ENCODE assay signal across 1 cellular context in the genomic region with DNA sequence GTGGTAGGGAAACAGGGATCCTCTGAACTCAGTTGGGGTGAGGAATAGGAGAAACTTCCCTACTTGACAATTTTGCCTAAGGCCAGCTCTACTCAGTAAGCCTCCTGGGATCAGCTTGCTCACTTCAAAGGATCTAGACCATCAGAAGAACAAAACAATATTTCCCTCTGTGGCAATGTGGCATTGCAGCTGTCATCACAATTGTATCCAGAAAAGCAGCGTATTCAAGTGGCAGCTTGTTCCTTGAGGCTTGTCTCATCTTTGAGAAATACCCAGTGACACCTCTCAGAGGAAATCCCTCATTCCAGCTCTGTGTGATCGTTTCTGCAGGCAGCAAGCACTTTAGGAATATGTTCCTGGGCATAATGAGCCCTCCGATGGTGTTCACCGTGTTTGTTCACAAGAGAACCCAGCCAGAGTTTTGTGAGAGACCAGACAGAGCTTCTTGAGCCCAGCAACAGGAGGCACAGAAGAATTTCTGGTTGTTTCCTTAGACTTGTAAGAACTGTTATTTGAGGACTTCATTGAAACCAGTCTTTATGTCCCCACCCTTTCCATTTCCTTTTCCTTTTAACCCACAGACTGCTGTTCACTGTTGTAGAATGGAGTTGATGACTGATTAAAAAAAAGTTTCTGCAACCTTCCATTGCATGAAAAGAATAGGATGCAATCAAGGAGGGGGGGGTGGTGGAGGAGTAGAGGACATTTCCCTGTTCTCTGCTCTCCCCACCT.
TF ChIP-seq lines count a peak whose summit lies in the region.

No MANE protein-coding gene starts in this region.

TF ChIP-seq in H1, 55 proteins besides CTCF, POLR2A, EP300 and RAD21:
- TF ChIP-seq CHD2 (IDR thresholded peaks at IDR 0.05; ENCODE audit: low read length) (no peak), POLR2AphosphoS5 (IDR thresholded peaks at IDR 0.05; ENCODE audit: low read depth, low read length) (no peak), BCL11A (IDR thresholded peaks at IDR 0.05; ENCODE audit: low read depth in 2 of 2, low read length in 2 of 2) (no peak), TAF1 (IDR thresholded peaks at IDR 0.05; ENCODE audit: low read depth, low read length) (no peak), RNF2 (IDR thresholded peaks at IDR 0.05; ENCODE audit: borderline replicate concordance, low read depth, low read length, missing control alignments, poor library complexity, severe bottlenecking) (no peak), KDM5A (IDR thresholded peaks at IDR 0.05; ENCODE audit: low read length) (no peak), KDM4A (IDR thresholded peaks at IDR 0.05; ENCODE audit: low read depth, low read length, severe bottlenecking) (no peak), HDAC6 (IDR thresholded peaks at IDR 0.05; ENCODE audit: low read depth, low read length) (no peak), RFX5 (IDR thresholded peaks at IDR 0.05; ENCODE audit: borderline replicate concordance, low read depth, low read length) (no peak), CTBP2 (IDR thresholded peaks at IDR 0.05; ENCODE audit: borderline replicate concordance, insufficient read depth, insufficient read length, low read length) (no peak), SUZ12 (IDR thresholded peaks at IDR 0.05; ENCODE audit: low read length) (no peak), YY1 (IDR thresholded peaks at IDR 0.05; ENCODE audit: low read depth, low read length) (no peak)
- TF ChIP-seq, protein P1, sequence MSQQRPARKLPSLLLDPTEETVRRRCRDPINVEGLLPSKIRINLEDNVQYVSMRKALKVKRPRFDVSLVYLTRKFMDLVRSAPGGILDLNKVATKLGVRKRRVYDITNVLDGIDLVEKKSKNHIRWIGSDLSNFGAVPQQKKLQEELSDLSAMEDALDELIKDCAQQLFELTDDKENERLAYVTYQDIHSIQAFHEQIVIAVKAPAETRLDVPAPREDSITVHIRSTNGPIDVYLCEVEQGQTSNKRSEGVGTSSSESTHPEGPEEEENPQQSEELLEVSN (IDR thresholded peaks at IDR 0.05): no peak
- TF ChIP-seq, protein P2, sequence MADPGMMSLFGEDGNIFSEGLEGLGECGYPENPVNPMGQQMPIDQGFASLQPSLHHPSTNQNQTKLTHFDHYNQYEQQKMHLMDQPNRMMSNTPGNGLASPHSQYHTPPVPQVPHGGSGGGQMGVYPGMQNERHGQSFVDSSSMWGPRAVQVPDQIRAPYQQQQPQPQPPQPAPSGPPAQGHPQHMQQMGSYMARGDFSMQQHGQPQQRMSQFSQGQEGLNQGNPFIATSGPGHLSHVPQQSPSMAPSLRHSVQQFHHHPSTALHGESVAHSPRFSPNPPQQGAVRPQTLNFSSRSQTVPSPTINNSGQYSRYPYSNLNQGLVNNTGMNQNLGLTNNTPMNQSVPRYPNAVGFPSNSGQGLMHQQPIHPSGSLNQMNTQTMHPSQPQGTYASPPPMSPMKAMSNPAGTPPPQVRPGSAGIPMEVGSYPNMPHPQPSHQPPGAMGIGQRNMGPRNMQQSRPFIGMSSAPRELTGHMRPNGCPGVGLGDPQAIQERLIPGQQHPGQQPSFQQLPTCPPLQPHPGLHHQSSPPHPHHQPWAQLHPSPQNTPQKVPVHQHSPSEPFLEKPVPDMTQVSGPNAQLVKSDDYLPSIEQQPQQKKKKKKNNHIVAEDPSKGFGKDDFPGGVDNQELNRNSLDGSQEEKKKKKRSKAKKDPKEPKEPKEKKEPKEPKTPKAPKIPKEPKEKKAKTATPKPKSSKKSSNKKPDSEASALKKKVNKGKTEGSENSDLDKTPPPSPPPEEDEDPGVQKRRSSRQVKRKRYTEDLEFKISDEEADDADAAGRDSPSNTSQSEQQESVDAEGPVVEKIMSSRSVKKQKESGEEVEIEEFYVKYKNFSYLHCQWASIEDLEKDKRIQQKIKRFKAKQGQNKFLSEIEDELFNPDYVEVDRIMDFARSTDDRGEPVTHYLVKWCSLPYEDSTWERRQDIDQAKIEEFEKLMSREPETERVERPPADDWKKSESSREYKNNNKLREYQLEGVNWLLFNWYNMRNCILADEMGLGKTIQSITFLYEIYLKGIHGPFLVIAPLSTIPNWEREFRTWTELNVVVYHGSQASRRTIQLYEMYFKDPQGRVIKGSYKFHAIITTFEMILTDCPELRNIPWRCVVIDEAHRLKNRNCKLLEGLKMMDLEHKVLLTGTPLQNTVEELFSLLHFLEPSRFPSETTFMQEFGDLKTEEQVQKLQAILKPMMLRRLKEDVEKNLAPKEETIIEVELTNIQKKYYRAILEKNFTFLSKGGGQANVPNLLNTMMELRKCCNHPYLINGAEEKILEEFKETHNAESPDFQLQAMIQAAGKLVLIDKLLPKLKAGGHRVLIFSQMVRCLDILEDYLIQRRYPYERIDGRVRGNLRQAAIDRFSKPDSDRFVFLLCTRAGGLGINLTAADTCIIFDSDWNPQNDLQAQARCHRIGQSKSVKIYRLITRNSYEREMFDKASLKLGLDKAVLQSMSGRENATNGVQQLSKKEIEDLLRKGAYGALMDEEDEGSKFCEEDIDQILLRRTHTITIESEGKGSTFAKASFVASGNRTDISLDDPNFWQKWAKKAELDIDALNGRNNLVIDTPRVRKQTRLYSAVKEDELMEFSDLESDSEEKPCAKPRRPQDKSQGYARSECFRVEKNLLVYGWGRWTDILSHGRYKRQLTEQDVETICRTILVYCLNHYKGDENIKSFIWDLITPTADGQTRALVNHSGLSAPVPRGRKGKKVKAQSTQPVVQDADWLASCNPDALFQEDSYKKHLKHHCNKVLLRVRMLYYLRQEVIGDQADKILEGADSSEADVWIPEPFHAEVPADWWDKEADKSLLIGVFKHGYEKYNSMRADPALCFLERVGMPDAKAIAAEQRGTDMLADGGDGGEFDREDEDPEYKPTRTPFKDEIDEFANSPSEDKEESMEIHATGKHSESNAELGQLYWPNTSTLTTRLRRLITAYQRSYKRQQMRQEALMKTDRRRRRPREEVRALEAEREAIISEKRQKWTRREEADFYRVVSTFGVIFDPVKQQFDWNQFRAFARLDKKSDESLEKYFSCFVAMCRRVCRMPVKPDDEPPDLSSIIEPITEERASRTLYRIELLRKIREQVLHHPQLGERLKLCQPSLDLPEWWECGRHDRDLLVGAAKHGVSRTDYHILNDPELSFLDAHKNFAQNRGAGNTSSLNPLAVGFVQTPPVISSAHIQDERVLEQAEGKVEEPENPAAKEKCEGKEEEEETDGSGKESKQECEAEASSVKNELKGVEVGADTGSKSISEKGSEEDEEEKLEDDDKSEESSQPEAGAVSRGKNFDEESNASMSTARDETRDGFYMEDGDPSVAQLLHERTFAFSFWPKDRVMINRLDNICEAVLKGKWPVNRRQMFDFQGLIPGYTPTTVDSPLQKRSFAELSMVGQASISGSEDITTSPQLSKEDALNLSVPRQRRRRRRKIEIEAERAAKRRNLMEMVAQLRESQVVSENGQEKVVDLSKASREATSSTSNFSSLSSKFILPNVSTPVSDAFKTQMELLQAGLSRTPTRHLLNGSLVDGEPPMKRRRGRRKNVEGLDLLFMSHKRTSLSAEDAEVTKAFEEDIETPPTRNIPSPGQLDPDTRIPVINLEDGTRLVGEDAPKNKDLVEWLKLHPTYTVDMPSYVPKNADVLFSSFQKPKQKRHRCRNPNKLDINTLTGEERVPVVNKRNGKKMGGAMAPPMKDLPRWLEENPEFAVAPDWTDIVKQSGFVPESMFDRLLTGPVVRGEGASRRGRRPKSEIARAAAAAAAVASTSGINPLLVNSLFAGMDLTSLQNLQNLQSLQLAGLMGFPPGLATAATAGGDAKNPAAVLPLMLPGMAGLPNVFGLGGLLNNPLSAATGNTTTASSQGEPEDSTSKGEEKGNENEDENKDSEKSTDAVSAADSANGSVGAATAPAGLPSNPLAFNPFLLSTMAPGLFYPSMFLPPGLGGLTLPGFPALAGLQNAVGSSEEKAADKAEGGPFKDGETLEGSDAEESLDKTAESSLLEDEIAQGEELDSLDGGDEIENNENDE (IDR thresholded peaks at IDR 0.05; ENCODE audit: insufficient replicate concordance, low read length): no peak
